ENCODE assay signal across 2 cellular contexts in the genomic region with DNA sequence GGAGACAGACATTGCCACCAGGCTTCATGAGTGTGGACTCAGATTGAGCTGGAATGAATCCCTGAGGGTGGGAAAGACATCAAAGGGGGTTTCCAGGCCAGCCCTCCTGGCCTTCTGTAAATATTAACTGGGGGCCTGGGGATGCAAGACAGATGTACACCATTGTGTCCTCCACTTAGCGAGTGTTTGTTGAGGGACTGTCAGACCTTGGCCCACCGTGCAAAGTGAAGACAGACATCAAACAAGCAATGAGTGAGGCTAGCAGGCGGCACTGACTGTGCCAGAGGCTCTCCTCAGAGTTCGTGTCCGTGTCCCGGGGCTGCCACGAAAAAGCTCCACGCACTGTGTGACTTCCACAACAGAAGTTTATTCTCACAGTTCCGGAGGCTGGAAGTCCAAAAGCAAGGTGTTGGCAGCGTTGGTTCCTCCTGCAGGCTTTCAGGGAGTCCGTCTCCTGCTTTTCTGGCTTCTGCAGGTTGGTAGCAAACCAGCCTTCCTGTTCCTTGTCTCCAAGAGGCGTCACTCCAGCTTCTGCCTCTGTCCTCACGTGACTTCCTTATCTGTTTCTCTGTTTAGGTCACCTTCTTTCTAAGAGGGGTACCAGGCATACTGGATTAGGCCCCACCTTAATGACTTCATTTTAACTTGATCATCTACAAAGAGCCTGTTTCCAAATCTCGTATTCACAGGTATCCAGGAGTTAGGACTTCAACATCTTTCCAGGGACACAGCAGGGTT.
TF ChIP-seq lines count a peak whose summit lies in the region.

No MANE protein-coding gene starts in this region.

TF ChIP-seq in K562, 482 proteins besides CTCF, POLR2A, EP300 and RAD21 (continues in another document):
- no peak for TF ChIP-seq FOXA1 (IDR thresholded peaks at IDR 0.05; ENCODE audit: borderline replicate concordance)
- no peak for TF ChIP-seq TEAD2 (tag; IDR thresholded peaks at IDR 0.05)
- TF ChIP-seq, protein P1, sequence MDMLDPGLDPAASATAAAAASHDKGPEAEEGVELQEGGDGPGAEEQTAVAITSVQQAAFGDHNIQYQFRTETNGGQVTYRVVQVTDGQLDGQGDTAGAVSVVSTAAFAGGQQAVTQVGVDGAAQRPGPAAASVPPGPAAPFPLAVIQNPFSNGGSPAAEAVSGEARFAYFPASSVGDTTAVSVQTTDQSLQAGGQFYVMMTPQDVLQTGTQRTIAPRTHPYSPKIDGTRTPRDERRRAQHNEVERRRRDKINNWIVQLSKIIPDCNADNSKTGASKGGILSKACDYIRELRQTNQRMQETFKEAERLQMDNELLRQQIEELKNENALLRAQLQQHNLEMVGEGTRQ (CRISPR knock-in tag; IDR thresholded peaks at IDR 0.05) = peak; percentile 72
- TF ChIP-seq ZBED1 (IDR thresholded peaks at IDR 0.05) = no peak
- no peak for TF ChIP-seq NFIC (IDR thresholded peaks at IDR 0.05)
- no peak for TF ChIP-seq ZNF445 (CRISPR knock-in tag; IDR thresholded peaks at IDR 0.05; ENCODE audit: low read depth)
- TF ChIP-seq, protein P2, sequence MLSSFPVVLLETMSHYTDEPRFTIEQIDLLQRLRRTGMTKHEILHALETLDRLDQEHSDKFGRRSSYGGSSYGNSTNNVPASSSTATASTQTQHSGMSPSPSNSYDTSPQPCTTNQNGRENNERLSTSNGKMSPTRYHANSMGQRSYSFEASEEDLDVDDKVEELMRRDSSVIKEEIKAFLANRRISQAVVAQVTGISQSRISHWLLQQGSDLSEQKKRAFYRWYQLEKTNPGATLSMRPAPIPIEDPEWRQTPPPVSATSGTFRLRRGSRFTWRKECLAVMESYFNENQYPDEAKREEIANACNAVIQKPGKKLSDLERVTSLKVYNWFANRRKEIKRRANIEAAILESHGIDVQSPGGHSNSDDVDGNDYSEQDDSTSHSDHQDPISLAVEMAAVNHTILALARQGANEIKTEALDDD (IDR thresholded peaks at IDR 0.05) = no peak
- TF ChIP-seq, protein P3, sequence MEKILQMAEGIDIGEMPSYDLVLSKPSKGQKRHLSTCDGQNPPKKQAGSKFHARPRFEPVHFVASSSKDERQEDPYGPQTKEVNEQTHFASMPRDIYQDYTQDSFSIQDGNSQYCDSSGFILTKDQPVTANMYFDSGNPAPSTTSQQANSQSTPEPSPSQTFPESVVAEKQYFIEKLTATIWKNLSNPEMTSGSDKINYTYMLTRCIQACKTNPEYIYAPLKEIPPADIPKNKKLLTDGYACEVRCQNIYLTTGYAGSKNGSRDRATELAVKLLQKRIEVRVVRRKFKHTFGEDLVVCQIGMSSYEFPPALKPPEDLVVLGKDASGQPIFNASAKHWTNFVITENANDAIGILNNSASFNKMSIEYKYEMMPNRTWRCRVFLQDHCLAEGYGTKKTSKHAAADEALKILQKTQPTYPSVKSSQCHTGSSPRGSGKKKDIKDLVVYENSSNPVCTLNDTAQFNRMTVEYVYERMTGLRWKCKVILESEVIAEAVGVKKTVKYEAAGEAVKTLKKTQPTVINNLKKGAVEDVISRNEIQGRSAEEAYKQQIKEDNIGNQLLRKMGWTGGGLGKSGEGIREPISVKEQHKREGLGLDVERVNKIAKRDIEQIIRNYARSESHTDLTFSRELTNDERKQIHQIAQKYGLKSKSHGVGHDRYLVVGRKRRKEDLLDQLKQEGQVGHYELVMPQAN (IDR thresholded peaks at IDR 0.05; ENCODE audit: borderline replicate concordance) = no peak
- TF ChIP-seq CBFA2T3 (IDR thresholded peaks at IDR 0.05) = no peak
- TF ChIP-seq FUS (optimal IDR thresholded peaks at IDR 0.05; ENCODE audit: low read depth, low read length) = no peak
- TF ChIP-seq, protein P4, sequence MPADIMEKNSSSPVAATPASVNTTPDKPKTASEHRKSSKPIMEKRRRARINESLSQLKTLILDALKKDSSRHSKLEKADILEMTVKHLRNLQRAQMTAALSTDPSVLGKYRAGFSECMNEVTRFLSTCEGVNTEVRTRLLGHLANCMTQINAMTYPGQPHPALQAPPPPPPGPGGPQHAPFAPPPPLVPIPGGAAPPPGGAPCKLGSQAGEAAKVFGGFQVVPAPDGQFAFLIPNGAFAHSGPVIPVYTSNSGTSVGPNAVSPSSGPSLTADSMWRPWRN (IDR thresholded peaks at IDR 0.05; ENCODE audit: low read depth) = no peak
- TF ChIP-seq RHOXF2B (CRISPR knock-in tag; conservative IDR thresholded peaks at IDR 0.05) = no peak
- no peak for TF ChIP-seq IFI16 (CRISPR knock-in tag; IDR thresholded peaks at IDR 0.05)
- TF ChIP-seq TFE3 (CRISPR knock-in tag; IDR thresholded peaks at IDR 0.05) = peak; percentile 74
- TF ChIP-seq ESRRB (CRISPR knock-in tag; IDR thresholded peaks at IDR 0.05; ENCODE audit: borderline replicate concordance) = no peak
- peak; percentile 53; the same call in 1 of the 2 replicates for TF ChIP-seq USF1 (CRISPR knock-in tag; IDR thresholded peaks at IDR 0.05)
- TF ChIP-seq ZBTB26 (CRISPR knock-in tag; IDR thresholded peaks at IDR 0.05) = no peak

TF ChIP-seq in SK-N-SH, 30 proteins besides CTCF, POLR2A, EP300 and RAD21:
- TF ChIP-seq EZH2phosphoT487 (IDR thresholded peaks at IDR 0.05; ENCODE audit: borderline replicate concordance, low read depth) (no peak), TCF12 (IDR thresholded peaks at IDR 0.05) (no peak), USF1 (IDR thresholded peaks at IDR 0.05; ENCODE audit: borderline replicate concordance, low read depth) (no peak), RCOR1 (IDR thresholded peaks at IDR 0.05; ENCODE audit: low read length) (no peak), MEF2A (IDR thresholded peaks at IDR 0.05; ENCODE audit: borderline replicate concordance, low read depth) (no peak), NFIC (IDR thresholded peaks at IDR 0.05; ENCODE audit: borderline replicate concordance) (no peak), SMC3 (IDR thresholded peaks at IDR 0.05; ENCODE audit: low read depth, low read length) (no peak), FOSL2 (IDR thresholded peaks at IDR 0.05; ENCODE audit: borderline replicate concordance, low read depth) (no peak), FOXJ3 (CRISPR knock-in tag; IDR thresholded peaks at IDR 0.05) (no peak), GATA2 (CRISPR knock-in tag; IDR thresholded peaks at IDR 0.05) (no peak), ZBTB33 (IDR thresholded peaks at IDR 0.05; ENCODE audit: borderline replicate concordance, low read depth) (no peak), POLR2AphosphoS5 (IDR thresholded peaks at IDR 0.05; ENCODE audit: low read depth, low read length) (no peak), TEAD4 (IDR thresholded peaks at IDR 0.05; ENCODE audit: borderline replicate concordance, insufficient read depth) (no peak)
- TF ChIP-seq, protein P1 (IDR thresholded peaks at IDR 0.05; ENCODE audit: borderline replicate concordance, low read depth, low read length) = no peak
